ENCODE assay signal across 3 cellular contexts in genomic region chr7:91405093-91405492, GRCh38.
TF ChIP-seq lines count a peak whose summit lies in the region.

No MANE protein-coding gene starts in this region.

TF ChIP-seq in A549, 52 proteins besides CTCF, POLR2A, EP300 and RAD21:
- no peak for TF ChIP-seq ZNF302 (CRISPR knock-in tag; IDR thresholded peaks at IDR 0.05)
- TF ChIP-seq ELK1 (IDR thresholded peaks at IDR 0.05; ENCODE audit: low read depth, low read length) = no peak
- TF ChIP-seq BCL3 (IDR thresholded peaks at IDR 0.05) = no peak
- no peak for TF ChIP-seq PBX3 (IDR thresholded peaks at IDR 0.05)
- peak; percentile 92 for TF ChIP-seq MAFK (IDR thresholded peaks at IDR 0.05; ENCODE audit: partially characterized antibody)
- TF ChIP-seq RCOR1 (IDR thresholded peaks at IDR 0.05; ENCODE audit: low read depth, low read length) = no peak
- TF ChIP-seq REST (IDR thresholded peaks at IDR 0.05) = no peak
- TF ChIP-seq SMC3 (IDR thresholded peaks at IDR 0.05) = no peak

TF ChIP-seq in IMR-90, 13 proteins besides CTCF, POLR2A, EP300 and RAD21:
- no peak for TF ChIP-seq BHLHE40 (IDR thresholded peaks at IDR 0.05; ENCODE audit: low read depth, low read length)
- TF ChIP-seq MAFK (IDR thresholded peaks at IDR 0.05; ENCODE audit: low read depth, low read length) = peak; percentile 94
- TF ChIP-seq MXI1 (IDR thresholded peaks at IDR 0.05; ENCODE audit: borderline replicate concordance, low read depth, low read length) = no peak

TF ChIP-seq in H1, 55 proteins besides CTCF, POLR2A, EP300 and RAD21:
- TF ChIP-seq RNF2 (IDR thresholded peaks at IDR 0.05; ENCODE audit: borderline replicate concordance, low read depth, low read length, missing control alignments, poor library complexity, severe bottlenecking) (no peak), CTBP2 (IDR thresholded peaks at IDR 0.05; ENCODE audit: borderline replicate concordance, insufficient read depth, insufficient read length, low read length) (no peak), MAFK (IDR thresholded peaks at IDR 0.05; ENCODE audit: low read depth, low read length) (peak; percentile 27; the same call in 1 of the 2 replicates), NANOG (IDR thresholded peaks at IDR 0.05; ENCODE audit: insufficient read depth, low read depth, low read length, poor library complexity, severe bottlenecking) (no peak), CHD1 (IDR thresholded peaks at IDR 0.05; ENCODE audit: low read depth, low read length) (no peak), FOSL1 (IDR thresholded peaks at IDR 0.05; ENCODE audit: insufficient read depth, low read depth, low read length) (no peak), USF2 (IDR thresholded peaks at IDR 0.05; ENCODE audit: low read length) (no peak)
